Comparison of ENCODE assay signal across 8 cellular contexts in the genomic region with DNA sequence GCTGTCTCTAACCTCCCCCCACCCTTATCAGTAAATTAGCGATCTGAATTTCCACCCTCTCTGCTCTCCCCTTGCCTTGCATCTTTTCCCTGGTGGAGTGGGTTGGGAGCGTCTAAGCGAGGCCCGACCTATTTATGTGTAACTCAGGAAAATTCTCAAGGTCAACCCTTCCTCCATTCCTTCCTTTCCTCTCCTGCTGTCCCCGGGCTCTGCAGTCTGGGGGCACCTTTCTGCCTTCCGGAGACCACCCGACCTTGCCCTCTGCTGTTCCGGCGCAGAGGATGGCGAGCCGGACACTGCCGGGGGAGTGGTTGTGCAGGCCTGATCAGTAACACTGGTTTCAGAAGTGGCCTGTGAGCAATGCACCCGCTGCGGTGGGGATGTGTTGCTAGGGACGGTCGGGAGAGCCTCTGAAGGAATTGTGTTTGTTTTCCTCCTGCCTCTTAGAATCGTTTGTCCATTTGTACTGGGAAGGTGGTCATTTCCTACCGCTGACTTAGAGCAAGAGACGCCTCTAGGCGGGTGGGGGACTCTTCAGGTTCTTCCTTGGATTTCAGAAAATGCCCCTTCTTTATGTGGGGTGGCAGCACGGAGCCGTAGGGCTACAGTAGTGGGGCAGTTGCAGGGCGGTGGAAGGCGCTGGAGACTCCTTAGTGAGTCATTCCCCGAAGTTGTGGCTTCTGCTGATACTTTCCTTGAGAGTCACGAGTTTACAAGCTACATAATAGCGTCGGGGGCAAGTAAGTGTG. TPM values are rescaled to one million over a fixed set of nuclear protein-coding genes. Genes with fewer than 3 reads are reported as not detected.
DNase-seq lines count a peak whose midpoint lies in the region; ATAC-seq lines count a peak whose summit lies in the region.

No MANE protein-coding gene starts in this region.

- H3K4me1 ChIP-seq in HUES64 (ENCODE audit: insufficient read depth, low read length) = peaks cover 29% of the 10 kb centered on the region

- peak overlapping the region; percentile 69 for H3K9ac ChIP-seq in HUES64 (ENCODE audit: low read depth, low read length)

- in situ Hi-C loops in T47D (cut with HindIII; ENCODE audit: low pct_unique_long_range_greater_than_20kb, low sequenced_read_pairs) = no loop called here

- H3K9me3 ChIP-seq in HUES64 (ENCODE audit: insufficient read depth, low read depth, low read length) = no peaks in the 10 kb centered on the region

- DNase-seq in Daoy (ENCODE audit: low read depth) (peak; percentile 89), T-helper 9 cell (peak; percentile 12), T47D (ENCODE audit: low read depth in 1 of 2, low spot score in 1 of 2) (peak; percentile 30 to 60), iris pigment epithelial cell (ENCODE audit: low read depth) (peak; percentile 93), globus pallidus (ENCODE audit: low spot score) (no peak)
- DNase-seq in stimulated activated CD4-positive, alpha-beta T cell treated with anti-CD3 and anti-CD28 coated beads, Interleukin-12 subunit alpha, Interleukin-12 subunit beta, amount 100 ng/mL, for 24 hours (ENCODE audit: low read depth in 2 of 2) = peak; percentile 5 to 34

- ATAC-seq in GM21529 (IDR thresholded peaks at IDR 0.05; ENCODE audit: unreplicated experiment) = peak; percentile 40

- peak overlapping the region; percentile 96 for H3K4me3 ChIP-seq in HUES64 (ENCODE audit: low read length)

- H3K36me3 ChIP-seq in HUES64 (ENCODE audit: insufficient read depth, low read length) = peaks cover 3% of the 10 kb centered on the region; the same call in 1 of the 2 replicates

- peaks cover 6% of the 10 kb centered on the region; the same call in 1 of the 2 replicates for H3K27me3 ChIP-seq in HUES64 (ENCODE audit: insufficient read depth, low read length)

- H3K27ac ChIP-seq in HUES64 (ENCODE audit: low read depth, low read length) = no peak overlapping the region

- under 1% methylated on average over 28 of the region's 28 CpGs for WGBS in HUES64

RNA-seq across cellular contexts. Expression of a gene that starts 0.5 kb away (rescaled TPM):
- total RNA-seq in Daoy (2014; rRNA removed; shearing (Covaris generic)) = 107 and 112 TPM in 2 replicates
- polyA plus RNA-seq in HUES64 (2013, experiment 1 of 2) = 97.6 TPM
- 93.1 TPM for polyA plus RNA-seq in HUES64 (2013, experiment 2 of 2)
